9 cellular contexts compared by ENCODE assay signal in the genomic region with DNA sequence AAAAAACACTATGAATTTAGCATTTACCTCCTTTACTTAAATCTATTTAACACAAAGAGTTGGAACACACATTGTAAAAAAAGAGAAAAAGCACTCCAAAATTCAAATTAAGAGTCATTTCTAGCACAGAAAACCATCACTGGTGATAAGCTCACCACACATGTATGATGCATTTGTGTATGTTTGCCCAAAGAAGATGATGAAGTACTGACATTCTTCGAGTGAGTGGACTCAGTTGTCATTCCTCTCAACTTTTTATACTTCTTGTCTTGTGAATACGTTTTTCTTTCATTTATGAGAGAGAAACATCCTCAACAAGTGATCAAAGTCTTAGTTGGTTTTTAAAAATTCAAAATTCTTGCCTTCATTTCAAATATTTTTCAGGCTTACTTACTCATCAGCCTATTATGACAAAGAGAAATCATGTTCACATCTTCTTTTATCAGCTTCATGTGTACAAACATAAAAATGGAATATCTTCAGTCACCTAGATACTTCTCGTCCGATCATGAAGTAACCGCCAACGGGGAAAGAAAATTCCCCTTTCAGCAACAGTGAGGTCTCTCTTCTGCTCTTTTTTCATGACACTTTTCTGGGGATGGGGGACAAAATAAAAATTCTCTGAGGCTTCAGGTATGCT. TPM values are rescaled to one million over a fixed set of nuclear protein-coding genes. Genes with fewer than 3 reads are reported as not detected.
DNase-seq lines count a peak whose midpoint lies in the region; ATAC-seq, FAIRE-seq and TF ChIP-seq lines count a peak whose summit lies in the region.
"Had no signal": no experiment of that assay in that cellular context is flagged by ENCODE, and none has a peak within 500 bp of the region (broad histone marks: within the 10 kb centered on the region; RNA-seq: fewer than 3 reads in every experiment).

No MANE protein-coding gene starts in this region.

- H2BK15ac ChIP-seq in H1 (ENCODE audit: low read length) = no peak overlapping the region

- H3K79me1 ChIP-seq in H1 (ENCODE audit: low read depth, low read length) = no peaks in the 10 kb centered on the region

- H3K79me2 ChIP-seq in MM.1S (ENCODE audit: low read length) (no peaks in the 10 kb centered on the region), H1 (ENCODE audit: control insufficient read depth in 1 of 2, insufficient read depth in 2 of 2, low read length in 2 of 2) (peaks cover 8 to 53% of the 10 kb centered on the region in 2 experiments; a peak in 3 of 4 replicates), neural cell (replicated peaks; ENCODE audit: insufficient read depth, low read length) (peaks cover 58% of the 10 kb centered on the region)

- H3K9me3 Mint-ChIP-seq in CD4-positive, alpha-beta memory T cell = no peaks in the 10 kb centered on the region

- H4K20me1 ChIP-seq in MM.1S (ENCODE audit: insufficient read depth, low read length) (no peaks in the 10 kb centered on the region), H1 (replicated peaks in 1 of 2; ENCODE audit: control insufficient read depth in 1 of 2, insufficient read depth in 2 of 2, low read length in 2 of 2) (peaks cover 1 to 2% of the 10 kb centered on the region in 2 experiments), neural cell (ENCODE audit: insufficient read depth) (no peaks in the 10 kb centered on the region)

- no peak overlapping the region for H3K4me3 ChIP-seq in CD4-positive, alpha-beta memory T cell (ENCODE audit: low read length in 2 of 2)
- H3K4me3 ChIP-seq in MM.1S (ENCODE audit: low read length) (peak overlapping the region; percentile 92; the same call in 1 of the 2 replicates), H1 (ENCODE audit: extremely low read depth in 1 of 4, insufficient read depth in 2 of 4, low read depth in 3 of 4, low read length in 4 of 4) (peak overlapping the region; percentile 58 to 90 (median 82)), neural cell (ENCODE audit: low read length) (peak overlapping the region; percentile 87)
- H3K4me3 ChIP-seq: GM12878 had no signal

- H4K8ac ChIP-seq in H1 (ENCODE audit: extremely low read depth, insufficient read depth, low read length) = no peak overlapping the region

- H3K23ac ChIP-seq in H1 (ENCODE audit: insufficient read length) = no peak overlapping the region

- H3K4me2 ChIP-seq in MM.1S (ENCODE audit: low read depth, low read length) (peak overlapping the region; percentile 89), H1 (ENCODE audit: insufficient read depth in 1 of 2, low read depth in 2 of 2, low read length in 2 of 2) (peak overlapping the region; percentile 71 to 74), neural cell (ENCODE audit: low read length) (peak overlapping the region; percentile 88)

- TF ChIP-seq RAD21 in H1 (IDR thresholded peaks at IDR 0.05 in 1 of 2, conservative IDR thresholded peaks at IDR 0.05 in 1 of 2; ENCODE audit: low read depth in 2 of 2, low read length in 2 of 2) (no peak), neural cell (conservative IDR thresholded peaks at IDR 0.05) (no peak)

- DNase-seq in CD4-positive, alpha-beta memory T cell = no peak
- no peak for DNase-seq in MM.1S
- no peak for DNase-seq in H1 (ENCODE audit: low read depth in 1 of 2, low spot score in 2 of 2)
- DNase-seq in GM13976 (ENCODE audit: low spot score) = no peak
- DNase-seq in DMS79 treated with DMSO at 0.1 percent for 48 hours (lab: John Stamatoyannopoulos, UW) = no peak

- H3K4me1 ChIP-seq in CD4-positive, alpha-beta memory T cell (ENCODE audit: insufficient read depth, low read length) = peaks cover 16% of the 10 kb centered on the region
- no peaks in the 10 kb centered on the region for H3K4me1 ChIP-seq in MM.1S (ENCODE audit: low read length)
- peaks cover 2 to 7% (median 3%) of the 10 kb centered on the region in 4 experiments; a peak in 6 of 7 replicates for H3K4me1 ChIP-seq in H1 (replicated peaks in 1 of 4; ENCODE audit: control insufficient read depth in 3 of 4, insufficient read depth in 4 of 4, low read length in 3 of 4)

- H3K36me3 Mint-ChIP-seq in CD4-positive, alpha-beta memory T cell = peaks cover 0 to 4% of the 10 kb centered on the region in 2 donors

- H3K9ac ChIP-seq in MM.1S (ENCODE audit: low read length) (peak overlapping the region; percentile 35; the same call in 1 of the 2 replicates), H1 (replicated peaks in 1 of 4; ENCODE audit: extremely low read depth in 1 of 4, low read depth in 3 of 4, low read length in 3 of 4) (no peak overlapping the region), neural cell (ENCODE audit: low read length) (peak overlapping the region; percentile 84)

- POLR2A ChIA-PET in CD4-positive, alpha-beta memory T cell (lab: Charles Lee; ENCODE audit: partially characterized antibody) = no interaction called here
- POLR2A ChIA-PET in H1 (lab: Charles Lee; ENCODE audit: partially characterized antibody) = interaction anchor here (1.4 kb wide), 1 partner anchor 199 kb away, joined by 3 read pairs; no protein-coding TSS in a partner anchor

- no peaks in the 10 kb centered on the region for H3K36me3 ChIP-seq in CD4-positive, alpha-beta memory T cell (ENCODE audit: insufficient read depth, low read length)
- H3K36me3 ChIP-seq in MM.1S (replicated peaks; ENCODE audit: insufficient read depth, low read length) (no peaks in the 10 kb centered on the region), H1 (ENCODE audit: control insufficient read depth in 2 of 4, insufficient read depth in 4 of 4, low read length in 3 of 4) (peaks cover 0 to 8% (median 0%) of the 10 kb centered on the region in 4 experiments; a peak in 2 of 8 replicates), neural cell (ENCODE audit: insufficient read depth, low read length) (no peaks in the 10 kb centered on the region)

- in situ Hi-C loops in GM13976 (cut with MboI; ENCODE audit: low sequenced_read_pairs, unreplicated experiment) = no loop called here

- no peak overlapping the region for H2BK120ac ChIP-seq in H1 (replicated peaks; ENCODE audit: low read depth, low read length)

- H2BK12ac ChIP-seq in H1 (ENCODE audit: low read depth, low read length) = no peak overlapping the region

- H3K27ac ChIP-seq in CD4-positive, alpha-beta memory T cell (ENCODE audit: low read depth, low read length) = no peak overlapping the region
- H3K27ac ChIP-seq in MM.1S (ENCODE audit: low read length) = no peak overlapping the region
- H3K27ac ChIP-seq in H1 (ENCODE audit: low read depth, low read length) = no peak overlapping the region
- peak overlapping the region; percentile 69 for H3K27ac ChIP-seq in neural cell (ENCODE audit: low read length)

- peak overlapping the region in 5 of 7 donors; percentile 1 to 89 (median 73) for H3K27ac Mint-ChIP-seq in CD4-positive, alpha-beta memory T cell

- H3K27me3 ChIP-seq in CD4-positive, alpha-beta memory T cell (ENCODE audit: insufficient read depth, low read length) = no peaks in the 10 kb centered on the region
- H3K27me3 ChIP-seq in MM.1S (replicated peaks; ENCODE audit: insufficient read depth, low read length) (no peaks in the 10 kb centered on the region), H1 (replicated peaks in 1 of 4; ENCODE audit: control insufficient read depth in 3 of 4, extremely low read depth in 1 of 4, insufficient read depth in 3 of 4, low read length in 3 of 4) (no peaks in the 10 kb centered on the region), neural cell (ENCODE audit: insufficient read depth, low read depth, low read length) (no peaks in the 10 kb centered on the region)

- no peak overlapping the region for H3K14ac ChIP-seq in H1 (ENCODE audit: insufficient read length)

- peak overlapping the region; percentile 87 to 94 (median 92) for H3K4me3 Mint-ChIP-seq in CD4-positive, alpha-beta memory T cell

- H4K91ac ChIP-seq in H1 (replicated peaks; ENCODE audit: insufficient read length, low read length) = no peak overlapping the region

- TF ChIP-seq CTCF in MM.1S (IDR thresholded peaks at IDR 0.05; ENCODE audit: low read length) = no peak
- TF ChIP-seq CTCF in H1 (IDR thresholded peaks at IDR 0.05; ENCODE audit: control extremely low read depth in 1 of 3, insufficient read depth in 1 of 3, low read depth in 1 of 3, low read length in 3 of 3) = no peak
- TF ChIP-seq CTCF in neural cell (IDR thresholded peaks at IDR 0.05; ENCODE audit: poor library complexity, severe bottlenecking) = no peak
- no peak for TF ChIP-seq CTCF in GM13976 (IDR thresholded peaks at IDR 0.05; ENCODE audit: borderline replicate concordance, control extremely low read depth, extremely low read depth, insufficient read depth, missing control alignments)

- H2BK5ac ChIP-seq in H1 (ENCODE audit: low read depth, low read length) = no peak overlapping the region

- WGBS in H1 (ENCODE audit: extremely low coverage in 1 of 2, insufficient coverage in 1 of 2, insufficient read length in 1 of 2, insufficient replicate concordance in 2 of 2, low coverage in 1 of 2, low lambda C conversion rate in 2 of 2, missing lambda C conversion rate in 1 of 2), 2 experiments = 68% methylated on average over 6 of the region's 6 CpGs; no CpG with 5 or more reads in 1 of the 2 experiments

- peaks cover 14 to 30% (median 22%) of the 10 kb centered on the region in 4 donors for H3K4me1 Mint-ChIP-seq in CD4-positive, alpha-beta memory T cell

- H3K27me3 Mint-ChIP-seq in CD4-positive, alpha-beta memory T cell = no peaks in the 10 kb centered on the region

- intact Hi-C loops in CD4-positive, alpha-beta memory T cell (cut with micrococcal nuclease) = loop anchor here (5.0 to 10.0 kb wide), 2 partner anchors 98 to 270 kb away; no protein-coding TSS in a partner anchor

- H3K56ac ChIP-seq in H1 (replicated peaks; ENCODE audit: insufficient read length, low read depth, low read length) = no peak overlapping the region

- H3K4ac ChIP-seq in H1 (replicated peaks; ENCODE audit: insufficient read length, low read depth, low read length) = no peak overlapping the region

- H3K9me2 ChIP-seq in MM.1S (replicated peaks; ENCODE audit: insufficient read depth, low read length) (no peaks in the 10 kb centered on the region), neural cell (ENCODE audit: insufficient read depth, low read length) (no peaks in the 10 kb centered on the region)

- CTCF ChIA-PET in CD4-positive, alpha-beta memory T cell (lab: Charles Lee; ENCODE audit: partially characterized antibody) = interaction anchor here (0.9 to 2.5 kb wide), 2 partner anchors 10 to 298 kb away, joined by 4 to 9 read pairs; no protein-coding TSS in a partner anchor
- CTCF ChIA-PET in H1 (lab: Charles Lee; ENCODE audit: partially characterized antibody) = interaction anchor here (0.6 to 6.8 kb wide), 4 partner anchors 12 to 1145 kb away, joined by 3 to 46 read pairs (median 13); no protein-coding TSS in a partner anchor

- no peak for ATAC-seq in HG03045 (IDR thresholded peaks at IDR 0.05; ENCODE audit: unreplicated experiment)
- no peak for ATAC-seq in GM18520 (IDR thresholded peaks at IDR 0.05; ENCODE audit: unreplicated experiment)

- FAIRE-seq in H1 (lab: Jason Lieb, UNC) = no peak
- FAIRE-seq: GM12878 had no signal

- H2AFZ ChIP-seq in MM.1S (ENCODE audit: low read length) (peak overlapping the region; percentile 98; the same call in 1 of the 2 replicates), H1 (ENCODE audit: low read length) (no peak overlapping the region), neural cell (ENCODE audit: low read depth, low read length) (no peak overlapping the region)

- no peak overlapping the region for H2BK20ac ChIP-seq in H1 (ENCODE audit: low read length)

- no peak for TF ChIP-seq EP300 in H1 (IDR thresholded peaks at IDR 0.05; ENCODE audit: borderline replicate concordance in 1 of 2, low read depth in 2 of 2, low read length in 2 of 2)
- TF ChIP-seq EP300 in neural cell (conservative IDR thresholded peaks at IDR 0.05; ENCODE audit: poor library complexity, severe bottlenecking) = no peak

- H3F3A ChIP-seq in MM.1S (ENCODE audit: insufficient read depth, low read length) = no peaks in the 10 kb centered on the region
- peaks cover 3% of the 10 kb centered on the region for H3F3A ChIP-seq in neural cell (ENCODE audit: insufficient read depth, low read length, poor library complexity, severe bottlenecking)

- H3K18ac ChIP-seq in H1 (ENCODE audit: extremely low read depth, low read length) = no peak overlapping the region

- no peaks in the 10 kb centered on the region for H3K9me3 ChIP-seq in CD4-positive, alpha-beta memory T cell (ENCODE audit: control insufficient read depth in 1 of 2, low read length in 2 of 2)
- H3K9me3 ChIP-seq in MM.1S (replicated peaks; ENCODE audit: insufficient read depth, low read length) (no peaks in the 10 kb centered on the region), H1 (ENCODE audit: insufficient read depth in 2 of 2, low read depth in 1 of 2, low read length in 1 of 2) (no peaks in the 10 kb centered on the region), neural cell (ENCODE audit: low read length) (no peaks in the 10 kb centered on the region)

- TF ChIP-seq POLR2A in H1 (IDR thresholded peaks at IDR 0.05; ENCODE audit: control extremely low read depth in 1 of 2, low read depth in 2 of 2, low read length in 2 of 2) = no peak

- H4K5ac ChIP-seq in H1 (ENCODE audit: insufficient read length, low read depth, low read length) = no peak overlapping the region

- peaks cover 2% of the 10 kb centered on the region; the same call in 1 of the 2 replicates for H3K23me2 ChIP-seq in H1 (ENCODE audit: low read depth, low read length)

- H2AK5ac ChIP-seq in H1 (ENCODE audit: low read depth, low read length) = no peak overlapping the region

RNA-seq across cellular contexts. Expression of a gene that starts 1.5 kb away (rescaled TPM):
- 1 to 10 TPM; 1.2 to 1.3 TPM for total RNA-seq in CD4-positive, alpha-beta memory T cell
- under 1 TPM; 0.56 to 0.61 TPM for polyA plus RNA-seq in CD4-positive, alpha-beta memory T cell
- 20.6 and 22.8 TPM in 2 replicates for total RNA-seq in H1 (2021; fragmentation: NEBNext Ultra II Directional; extraction: Animal tissue kit (Norgen Biotek cat#: 25700))
- polyA plus RNA-seq in H1 (2011; rRNA removed) (1.8 and 3.0 TPM in 2 replicates), neural cell (31.2 and 33.6 TPM in 2 replicates)
- polyA plus RNA-seq in H1 (2011; cell fraction: cytosol; rRNA removed) = 2.6 TPM
- 2.0 TPM for polyA plus RNA-seq in H1 (2011; cell fraction: nucleus; rRNA removed)
- polyA plus RNA-seq in H1 (2012, experiment 1 of 2) = 2.7 to 5.9 TPM (median 3.9 TPM) in 4 replicates
- 0.94 TPM for polyA plus RNA-seq in H1 (2012, experiment 2 of 2)
- polyA plus RNA-seq in H1 (2013, experiment 1 of 2) = 24.6 TPM
- polyA plus RNA-seq in H1 (2013, experiment 2 of 2) = 25.3 TPM
- 16.5 and 23.2 TPM in 2 replicates for polyA minus RNA-seq in H1 (2011; rRNA and poly(A)+ RNA removed)
- 10.1 TPM for polyA minus RNA-seq in H1 (2011; cell fraction: cytosol; rRNA and poly(A)+ RNA removed)
- polyA minus RNA-seq in H1 (2011; cell fraction: nucleus; rRNA and poly(A)+ RNA removed) = 38.6 TPM
- 214 and 259 TPM in 2 replicates for polyA minus RNA-seq in neural cell
- polyA plus RNA-seq: GM12878 had no signal

Comparison
In these comparisons a context has a peak if more than half of its experiments do, and no peak if none do; other contexts are left out.
1. H3K4me3 ChIP-seq: peak in MM.1S (single experiment), H1 (4 of 4) and neural cell (single experiment); none in CD4-positive, alpha-beta memory T cell (0 of 2).
2. H3K9ac ChIP-seq: peak in MM.1S (single experiment) and neural cell (single experiment); none in H1 (0 of 4).
3. Peak in every context shown above with its lines, with median percentiles within 50 percentile points of each other: H3K4me2 ChIP-seq.